9 cellular contexts compared by ENCODE assay signal in genomic region chr1:89754518-89754917, GRCh38.
DNase-seq lines count a peak whose midpoint lies in the region; ATAC-seq and TF ChIP-seq lines count a peak whose summit lies in the region.
"Had no signal": no experiment of that assay in that cellular context is flagged by ENCODE, and none has a peak within 500 bp of the region (broad histone marks: within the 10 kb centered on the region; RNA-seq: fewer than 3 reads in every experiment).

No MANE protein-coding gene starts in this region.

- no peaks in the 10 kb centered on the region for H3K36me3 Mint-ChIP-seq in Caco-2 (ENCODE audit: insufficient read depth, unreplicated experiment)
- H3K36me3 Mint-ChIP-seq in natural killer cell, result no peaks in the 10 kb centered on the region

- DNase-seq in Caco-2 (peak in 1 of 2 experiments; percentile 12), NB4 (ENCODE audit: low read depth) (peak; percentile 88), cardiac fibroblast (ENCODE audit: low read depth in 2 of 2) (peak; percentile 71 to 82), natural killer cell (no peak), vagina (ENCODE audit: extremely low spot score in 2 of 2) (no peak)
- DNase-seq: effector CD8-positive, alpha-beta T cell; NCI-H1417 had no signal

- no peak for TF ChIP-seq CTCF in Caco-2 (IDR thresholded peaks at IDR 0.05; ENCODE audit: insufficient read depth in 1 of 2, low read depth in 1 of 2, low read length in 1 of 2, severe bottlenecking in 1 of 2, unreplicated experiment in 1 of 2)
- no peak for TF ChIP-seq CTCF in NB4 (IDR thresholded peaks at IDR 0.05; ENCODE audit: low read depth, low read length)
- TF ChIP-seq CTCF in cardiac fibroblast (IDR thresholded peaks at IDR 0.05; ENCODE audit: low read depth, low read length), result no peak
- no peak for TF ChIP-seq CTCF in natural killer cell (IDR thresholded peaks at IDR 0.05)
- TF ChIP-seq CTCF in vagina (IDR thresholded peaks at IDR 0.05), result no peak

- no peaks in the 10 kb centered on the region; the same call in 1 of the 2 replicates for H3K4me1 ChIP-seq in Caco-2
- no peaks in the 10 kb centered on the region for H3K4me1 ChIP-seq in vagina

- H3K27me3 ChIP-seq in Caco-2 (replicated peaks; ENCODE audit: control insufficient read depth, insufficient read depth, low read length), result no peaks in the 10 kb centered on the region
- no peaks in the 10 kb centered on the region for H3K27me3 ChIP-seq in vagina

- H3K9me3 Mint-ChIP-seq in Caco-2 (ENCODE audit: unreplicated experiment), result no peaks in the 10 kb centered on the region
- no peaks in the 10 kb centered on the region for H3K9me3 Mint-ChIP-seq in natural killer cell

- CTCF ChIA-PET in Caco-2 (lab: Charles Lee), result no interaction called here

- H3K27me3 Mint-ChIP-seq in Caco-2 (ENCODE audit: insufficient read depth, unreplicated experiment) (peaks cover 3% of the 10 kb centered on the region), natural killer cell (ENCODE audit: low read depth in 2 of 2) (no peaks in the 10 kb centered on the region)

- no peak overlapping the region for H3K27ac ChIP-seq in vagina

- peaks cover 6% of the 10 kb centered on the region for H3K4me1 Mint-ChIP-seq in Caco-2 (ENCODE audit: low read depth, unreplicated experiment)
- peaks cover 38 to 40% of the 10 kb centered on the region in 2 donors for H3K4me1 Mint-ChIP-seq in natural killer cell

- POLR2A ChIA-PET in Caco-2 (lab: Charles Lee), result no interaction called here

- H3K27ac Mint-ChIP-seq in Caco-2 (ENCODE audit: unreplicated experiment) (peak overlapping the region; percentile 46), natural killer cell (peak overlapping the region; percentile 37 to 63)

- TF ChIP-seq POLR2A in NB4 (IDR thresholded peaks at IDR 0.05; ENCODE audit: extremely low read depth, insufficient read length) (no peak), vagina (IDR thresholded peaks at IDR 0.05) (no peak)

- H3K4me3 Mint-ChIP-seq in Caco-2 (ENCODE audit: unreplicated experiment) (peak overlapping the region; percentile 19), natural killer cell (no peak overlapping the region)

- intact Hi-C loops in Caco-2 (cut with micrococcal nuclease; ENCODE audit: unreplicated experiment) (no loop called here), natural killer cell (cut with micrococcal nuclease) (no loop called here), vagina (cut with DNase I) (loop anchor here (10.0 kb wide), 1 partner anchor 270 kb away; no protein-coding TSS in a partner anchor)

- H3K9me3 ChIP-seq in Caco-2 (no peaks in the 10 kb centered on the region), vagina (no peaks in the 10 kb centered on the region)

- H3K36me3 ChIP-seq in Caco-2 (ENCODE audit: control insufficient read depth, insufficient read depth, low read length) (no peaks in the 10 kb centered on the region), vagina (no peaks in the 10 kb centered on the region)

- ATAC-seq in natural killer cell (peak in 1 of 3 donors; percentile 41), GM18870 (IDR thresholded peaks at IDR 0.05; ENCODE audit: unreplicated experiment) (no peak), GM21526 (IDR thresholded peaks at IDR 0.05; ENCODE audit: low FRiP score, unreplicated experiment) (no peak)

- BruUV-seq in Caco-2 (replicated peaks; lab: Mats Ljungman, UMichigan), result no TSS peak

- H3K4me3 ChIP-seq in Caco-2 (ENCODE audit: low read depth, low read length) (no peak overlapping the region), NB4 (ENCODE audit: low read depth, low read length) (no peak overlapping the region), cardiac fibroblast (replicated peaks in 1 of 2; ENCODE audit: low read depth in 2 of 2, low read length in 2 of 2) (no peak overlapping the region), vagina (no peak overlapping the region)

Comparison
In these comparisons a context has a peak if more than half of its experiments do, and no peak if none do; other contexts are left out.
1. DNase-seq: peak in NB4 (single experiment) and cardiac fibroblast (2 of 2); none in natural killer cell (single experiment) and vagina (0 of 2).